In genomic region chr10:9709849-9710248, GRCh38 we compare ENCODE assay signal across 19 cellular contexts.
DNase-seq lines count a peak whose midpoint lies in the region; ATAC-seq and TF ChIP-seq lines count a peak whose summit lies in the region.
"Had no signal": no experiment of that assay in that cellular context is flagged by ENCODE, and none has a peak within 500 bp of the region (broad histone marks: within the 10 kb centered on the region; RNA-seq: fewer than 3 reads in every experiment).

No MANE protein-coding gene starts in this region.

- TF ChIP-seq CTCF in RWPE1 (conservative IDR thresholded peaks at IDR 0.05; ENCODE audit: low read depth): no peak
- TF ChIP-seq CTCF in foreskin keratinocyte (conservative IDR thresholded peaks at IDR 0.05): no peak

- no peaks in the 10 kb centered on the region for H3K4me1 ChIP-seq in foreskin keratinocyte
- H3K4me1 ChIP-seq: Peyer's patch had no signal

- CTCF ChIA-PET in RWPE1 (lab: Yijun Ruan, JAX) (no interaction called here), T-cell (lab: Charles Lee) (no interaction called here)

- H3K36me3 Mint-ChIP-seq in T-cell: no peaks in the 10 kb centered on the region
- H3K36me3 Mint-ChIP-seq: CD8-positive, alpha-beta T cell had no signal

- H3K27ac Mint-ChIP-seq in T-cell: no peak overlapping the region
- H3K27ac Mint-ChIP-seq: CD8-positive, alpha-beta T cell had no signal

- no peak overlapping the region for H3K4me3 Mint-ChIP-seq in T-cell
- H3K4me3 Mint-ChIP-seq: CD8-positive, alpha-beta T cell had no signal

- H3K27ac ChIP-seq in RWPE1 (no peak overlapping the region), foreskin keratinocyte (no peak overlapping the region)
- H3K27ac ChIP-seq: BLaER1, Peyer's patch had no signal

- H3K4me1 Mint-ChIP-seq in T-cell: no peaks in the 10 kb centered on the region

- no peaks in the 10 kb centered on the region for H3K27me3 ChIP-seq in foreskin keratinocyte
- H3K27me3 ChIP-seq: BLaER1, Peyer's patch had no signal

- POLR2A ChIA-PET in RWPE1 (lab: Yijun Ruan, JAX; ENCODE audit: low non-redundant PET) (no interaction called here), T-cell (lab: Charles Lee) (no interaction called here)

- peaks cover 10 to 37% (median 17%) of the 10 kb centered on the region in 3 donors for H3K9me3 Mint-ChIP-seq in T-cell

- ATAC-seq in foreskin keratinocyte (peak; percentile 65), T-cell (replicated peaks in 1 of 4) (no peak), GM18861 (IDR thresholded peaks at IDR 0.05; ENCODE audit: unreplicated experiment) (no peak), GM21529 (IDR thresholded peaks at IDR 0.05; ENCODE audit: unreplicated experiment) (no peak)
- ATAC-seq: CD8-positive, alpha-beta T cell had no signal

- peak; percentile 0 for DNase-seq in EH (ENCODE audit: low read depth)
- peak; percentile 19 for DNase-seq in LHCN-M2 (ENCODE audit: low read depth)
- DNase-seq in RWPE1 (ENCODE audit: low spot score): peak; percentile 30
- DNase-seq in foreskin keratinocyte: peak; percentile 46 to 79
- DNase-seq in HPDE6-E6E7 (ENCODE audit: extremely low spot score): no peak
- DNase-seq in T-cell: no peak
- DNase-seq: CD8-positive, alpha-beta T cell; DMS79 treated with DMSO at 0.1 percent for 48 hours; GF-D8; H7; NCI-H1048; NCI-H1436 treated with DMSO at 0.1 percent for 48 hours; NCI-H2081; NCI-H510A treated with DMSO at 0.1 percent for 48 hours; NCI-H82; Peyer's patch had no signal

- no peaks in the 10 kb centered on the region for H3K27me3 Mint-ChIP-seq in T-cell

Comparison
In these comparisons a context has a peak if more than half of its experiments do, and no peak if none do; other contexts are left out.
1. DNase-seq: peak in EH (single experiment), LHCN-M2 (single experiment), RWPE1 (single experiment) and foreskin keratinocyte (2 of 2); none in HPDE6-E6E7 (single experiment) and T-cell (0 of 34).